Comparison of ENCODE assay signal across 8 cellular contexts in genomic region chr19:10501971-10502523, GRCh38. TPM values are rescaled to one million over a fixed set of nuclear protein-coding genes. Genes with fewer than 3 reads are reported as not detected.
DNase-seq lines count a peak whose midpoint lies in the region; ATAC-seq and TF ChIP-seq lines count a peak whose summit lies in the region.

No MANE protein-coding gene starts in this region.

- DNase-seq in AG08395 (ENCODE audit: low spot score) (peak; percentile 78), NCI-H460 (ENCODE audit: extremely low read depth, low read depth) (peak; percentile 50), fibroblast of gingiva (ENCODE audit: low read depth) (peak; percentile 65), myocyte (ENCODE audit: low read depth) (peak; percentile 86), tibial artery (peak; percentile 72 to 90)
- DNase-seq in activated T-cell treated with anti-CD3 and anti-CD28 coated beads, Interleukin-2, amount 50 U/mL, for 48 hours, result peak; percentile 67 to 71

- TF ChIP-seq CTCF in tibial artery (IDR thresholded peaks at IDR 0.05), result no peak

- H3K9me3 ChIP-seq in tibial artery, result no peaks in the 10 kb centered on the region

- H3K27me3 ChIP-seq in tibial artery, result no peaks in the 10 kb centered on the region

- H3K27ac ChIP-seq in tibial artery, result peak overlapping the region; percentile 97 to 99

- intact Hi-C loops in tibial artery (cut with DNase I; ENCODE audit: low total_unique reads), result loop anchor here (5.0 kb wide), 1 partner anchor 65 kb away; the partner anchor contains the start of genes CDKN2D and KRI1

- peak; percentile 50 for ATAC-seq in GM18498 (IDR thresholded peaks at IDR 0.05; ENCODE audit: unreplicated experiment)
- peak; percentile 48 for ATAC-seq in HG02885 (IDR thresholded peaks at IDR 0.05; ENCODE audit: poor library complexity, unreplicated experiment)

- H3K36me3 ChIP-seq in tibial artery, result peaks cover 16 to 31% (median 16%) of the 10 kb centered on the region in 3 donors

- peaks cover 0 to 53% (median 37%) of the 10 kb centered on the region in 4 donors for H3K4me1 ChIP-seq in tibial artery

- H3K4me3 ChIP-seq in tibial artery, result peak overlapping the region; percentile 96

RNA-seq across cellular contexts. Expression of gene KEAP1, which starts 1.1 kb away (rescaled TPM):
- 65.7 and 70.5 TPM in 2 replicates for total RNA-seq in NCI-H460 (2014; rRNA removed; shearing (Covaris generic))
- polyA plus RNA-seq in NCI-H460 (2014; cell fraction: nucleus; rRNA removed), result 73.4 and 73.9 TPM in 2 replicates
- total RNA-seq in myocyte, result 80.2 and 102 TPM in 2 replicates
- 86.3 TPM for polyA plus RNA-seq in myocyte (2012)

RNA-seq across cellular contexts. Expression of gene S1PR5, which starts 15.2 kb away (rescaled TPM):
- total RNA-seq in NCI-H460 (2014; rRNA removed; shearing (Covaris generic)), result 1.0 and 1.6 TPM in 2 replicates
- 5.0 and 7.0 TPM in 2 replicates for polyA plus RNA-seq in NCI-H460 (2014; cell fraction: nucleus; rRNA removed)
- 0.21 and 1.1 TPM in 2 replicates for total RNA-seq in myocyte
- polyA plus RNA-seq in myocyte (2012), result 0.09 TPM

RNA-seq across cellular contexts. Expression of gene ATG4D, which starts 41.7 kb away (rescaled TPM):
- 27.4 and 38.9 TPM in 2 replicates for total RNA-seq in NCI-H460 (2014; rRNA removed; shearing (Covaris generic))
- 38.6 and 79.2 TPM in 2 replicates for polyA plus RNA-seq in NCI-H460 (2014; cell fraction: nucleus; rRNA removed)
- 36.8 and 52.8 TPM in 2 replicates for total RNA-seq in myocyte
- 33.2 TPM for polyA plus RNA-seq in myocyte (2012)

Comparison
In these comparisons a context has a peak if more than half of its experiments do, and no peak if none do; other contexts are left out.
1. Peak in every context shown above with its lines: DNase-seq, ATAC-seq, H3K4me3 ChIP-seq and H3K27ac ChIP-seq.